Comparison of ENCODE assay signal across 1 cellular context in genomic region chr11:16511109-16511806, GRCh38.
TF ChIP-seq lines count a peak whose summit lies in the region.

No MANE protein-coding gene starts in this region.

TF ChIP-seq in IMR-90, 13 proteins besides CTCF, POLR2A, EP300 and RAD21 (continued from another document):
- TF ChIP-seq FOS (IDR thresholded peaks at IDR 0.05; ENCODE audit: low read depth, low read length) (peak; percentile 97), MAFK (IDR thresholded peaks at IDR 0.05; ENCODE audit: low read depth, low read length) (peak; percentile 63), USF2 (IDR thresholded peaks at IDR 0.05; ENCODE audit: low read depth, low read length) (no peak)
- TF ChIP-seq, protein P1, sequence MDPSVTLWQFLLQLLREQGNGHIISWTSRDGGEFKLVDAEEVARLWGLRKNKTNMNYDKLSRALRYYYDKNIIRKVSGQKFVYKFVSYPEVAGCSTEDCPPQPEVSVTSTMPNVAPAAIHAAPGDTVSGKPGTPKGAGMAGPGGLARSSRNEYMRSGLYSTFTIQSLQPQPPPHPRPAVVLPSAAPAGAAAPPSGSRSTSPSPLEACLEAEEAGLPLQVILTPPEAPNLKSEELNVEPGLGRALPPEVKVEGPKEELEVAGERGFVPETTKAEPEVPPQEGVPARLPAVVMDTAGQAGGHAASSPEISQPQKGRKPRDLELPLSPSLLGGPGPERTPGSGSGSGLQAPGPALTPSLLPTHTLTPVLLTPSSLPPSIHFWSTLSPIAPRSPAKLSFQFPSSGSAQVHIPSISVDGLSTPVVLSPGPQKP (IDR thresholded peaks at IDR 0.05; ENCODE audit: borderline replicate concordance, low read depth, low read length), result no peak
TF ChIP-seq in IMR-90: peak in this region for 4.
